1 cellular context compared by ENCODE assay signal in genomic region chr16:81431554-81432353, GRCh38.
TF ChIP-seq lines count a peak whose summit lies in the region.

No MANE protein-coding gene starts in this region.

TF ChIP-seq in HepG2, 621 proteins besides CTCF, POLR2A, EP300 and RAD21 (continued from another document and continues in another):
- TF ChIP-seq CERS6 (CRISPR knock-in tag; IDR thresholded peaks at IDR 0.05) = no peak
- TF ChIP-seq HMGXB4 (CRISPR knock-in tag; IDR thresholded peaks at IDR 0.05; ENCODE audit: borderline replicate concordance in 1 of 2, low read depth in 1 of 2) = peak in 1 of 2 experiments; percentile 56; a peak in 2 of 4 replicates
- TF ChIP-seq MTF1 (CRISPR knock-in tag; IDR thresholded peaks at IDR 0.05) = no peak
- no peak for TF ChIP-seq KDM3A (CRISPR knock-in tag; IDR thresholded peaks at IDR 0.05; ENCODE audit: low read depth)
- no peak for TF ChIP-seq NFIB (CRISPR knock-in tag; IDR thresholded peaks at IDR 0.05; ENCODE audit: borderline replicate concordance)
- no peak for TF ChIP-seq SYNCRIP (IDR thresholded peaks at IDR 0.05; ENCODE audit: insufficient read depth, low read depth, low read length)
- no peak for TF ChIP-seq HOXA3 (CRISPR knock-in tag; IDR thresholded peaks at IDR 0.05)
- 0 out of 2 replicates have a peak, but pooled peaks have one; percentile 4 for TF ChIP-seq DRAP1 (CRISPR knock-in tag; IDR thresholded peaks at IDR 0.05)
- no peak for TF ChIP-seq CBX5 (CRISPR knock-in tag; IDR thresholded peaks at IDR 0.05; ENCODE audit: borderline replicate concordance)
- peak; percentile 50 for TF ChIP-seq PATZ1 (CRISPR knock-in tag; IDR thresholded peaks at IDR 0.05)
- TF ChIP-seq TCF12 (IDR thresholded peaks at IDR 0.05) = no peak
- TF ChIP-seq TCF12 (CRISPR knock-in tag; IDR thresholded peaks at IDR 0.05) = no peak
- TF ChIP-seq ZNF253 (CRISPR knock-in tag; IDR thresholded peaks at IDR 0.05; ENCODE audit: borderline replicate concordance) = no peak
- peak; percentile 24; the same call in 1 of the 2 replicates for TF ChIP-seq ARID5B (CRISPR knock-in tag; IDR thresholded peaks at IDR 0.05)
- TF ChIP-seq ATF3 (CRISPR knock-in tag; IDR thresholded peaks at IDR 0.05) = 0 out of 2 replicates have a peak, but pooled peaks have one; percentile 5
- no peak for TF ChIP-seq ZNF7 (CRISPR knock-in tag; IDR thresholded peaks at IDR 0.05)
- no peak for TF ChIP-seq ZMAT5 (CRISPR knock-in tag; IDR thresholded peaks at IDR 0.05; ENCODE audit: borderline replicate concordance, low read depth)
- no peak for TF ChIP-seq RORA (CRISPR knock-in tag; IDR thresholded peaks at IDR 0.05)
- TF ChIP-seq FOXK1 (CRISPR knock-in tag; IDR thresholded peaks at IDR 0.05; ENCODE audit: borderline replicate concordance, low read depth) = no peak
- TF ChIP-seq GABPA (IDR thresholded peaks at IDR 0.05; ENCODE audit: low read depth, low read length) = no peak
- TF ChIP-seq GABPA (CRISPR knock-in tag; IDR thresholded peaks at IDR 0.05; ENCODE audit: low read depth) = no peak
- TF ChIP-seq SNAPC5 (CRISPR knock-in tag; IDR thresholded peaks at IDR 0.05; ENCODE audit: borderline replicate concordance) = 0 out of 2 replicates have a peak, but pooled peaks have one; percentile 76
- TF ChIP-seq TRIM24 (CRISPR knock-in tag; IDR thresholded peaks at IDR 0.05) = no peak
- no peak for TF ChIP-seq RFX1 (IDR thresholded peaks at IDR 0.05)
- no peak for TF ChIP-seq ZNF329 (CRISPR knock-in tag; IDR thresholded peaks at IDR 0.05; ENCODE audit: low read depth)
- TF ChIP-seq ELF3 (CRISPR knock-in tag; IDR thresholded peaks at IDR 0.05) = no peak
- no peak for TF ChIP-seq GPN1 (CRISPR knock-in tag; IDR thresholded peaks at IDR 0.05; ENCODE audit: borderline replicate concordance)
- no peak for TF ChIP-seq YY1 (IDR thresholded peaks at IDR 0.05; ENCODE audit: insufficient read depth, insufficient replicate concordance, low read depth, low read length)
- TF ChIP-seq PLSCR1 (CRISPR knock-in tag; IDR thresholded peaks at IDR 0.05; ENCODE audit: borderline replicate concordance) = no peak
- TF ChIP-seq ARHGAP35 (CRISPR knock-in tag; IDR thresholded peaks at IDR 0.05; ENCODE audit: borderline replicate concordance) = no peak
- no peak for TF ChIP-seq FOSL2 (CRISPR knock-in tag; IDR thresholded peaks at IDR 0.05)
- no peak for TF ChIP-seq ARID3A (IDR thresholded peaks at IDR 0.05; ENCODE audit: low read depth, low read length)
- TF ChIP-seq ZKSCAN5 (CRISPR knock-in tag; IDR thresholded peaks at IDR 0.05) = no peak
- 0 out of 2 replicates have a peak, but pooled peaks have one; percentile 17 for TF ChIP-seq PRDM15 (CRISPR knock-in tag; IDR thresholded peaks at IDR 0.05)
- TF ChIP-seq ZNF761 (CRISPR knock-in tag; conservative IDR thresholded peaks at IDR 0.05) = 0 out of 2 replicates have a peak, but pooled peaks have one; percentile 36
- TF ChIP-seq ADNP (CRISPR knock-in tag; IDR thresholded peaks at IDR 0.05) = no peak
- TF ChIP-seq RFXAP (CRISPR knock-in tag; IDR thresholded peaks at IDR 0.05; ENCODE audit: borderline replicate concordance) = no peak
- TF ChIP-seq ZFP1 (CRISPR knock-in tag; IDR thresholded peaks at IDR 0.05) = no peak
- no peak for TF ChIP-seq RFX5 (IDR thresholded peaks at IDR 0.05; ENCODE audit: low read depth, low read length)
- peak; percentile 36; the same call in 1 of the 2 replicates for TF ChIP-seq ZFP91 (CRISPR knock-in tag; IDR thresholded peaks at IDR 0.05; ENCODE audit: borderline replicate concordance)
- no peak for TF ChIP-seq JUND (CRISPR knock-in tag; IDR thresholded peaks at IDR 0.05)
- TF ChIP-seq DBP (CRISPR knock-in tag; IDR thresholded peaks at IDR 0.05; ENCODE audit: not compliant biosample characterization) = no peak
- TF ChIP-seq ISL2 (CRISPR knock-in tag; IDR thresholded peaks at IDR 0.05) = no peak
- TF ChIP-seq HCFC1 (IDR thresholded peaks at IDR 0.05; ENCODE audit: low read depth, low read length) = no peak
- no peak for TF ChIP-seq FIP1L1 (IDR thresholded peaks at IDR 0.05; ENCODE audit: borderline replicate concordance, insufficient read depth, low read depth, low read length)
